Comparison of ENCODE assay signal across 8 cellular contexts in the genomic region with DNA sequence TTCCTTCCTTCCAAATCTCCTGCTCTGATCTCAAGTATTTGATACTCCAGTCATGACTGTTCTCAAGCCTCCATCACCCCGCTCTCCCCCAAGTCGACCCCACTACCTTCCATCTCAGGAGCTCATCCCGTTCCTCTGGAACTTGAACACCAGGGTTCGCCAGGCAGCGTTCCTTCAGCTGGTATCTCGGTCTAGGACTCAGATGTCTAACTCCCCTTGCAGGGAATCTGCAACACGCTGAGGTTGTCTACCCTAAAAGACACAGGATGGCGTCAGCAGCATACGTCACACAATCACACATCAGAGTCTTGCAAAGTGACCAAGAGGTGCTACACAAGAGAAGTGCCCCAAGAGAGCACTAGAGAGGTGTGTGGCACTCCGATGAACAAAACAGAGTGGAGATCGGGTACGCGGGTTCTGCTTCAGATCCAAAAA. TPM values are rescaled to one million over a fixed set of nuclear protein-coding genes. Genes with fewer than 3 reads are reported as not detected.
DNase-seq lines count a peak whose midpoint lies in the region; ATAC-seq and TF ChIP-seq lines count a peak whose summit lies in the region.

No MANE protein-coding gene starts in this region.

- H3K27me3 ChIP-seq in Panc1 (ENCODE audit: control insufficient read depth, insufficient read depth, low read length) (no peaks in the 10 kb centered on the region), gastroesophageal sphincter (no peaks in the 10 kb centered on the region), thyroid gland (no peaks in the 10 kb centered on the region)

- ATAC-seq in GM21390 (IDR thresholded peaks at IDR 0.05; ENCODE audit: unreplicated experiment) (peak; percentile 47), Panc1 (peak; percentile 80), gastroesophageal sphincter (peak; percentile 33), omental fat pad (ENCODE audit: low FRiP score) (peak; percentile 33)

- CTCF ChIA-PET in Panc1 (lab: Charles Lee): no interaction called here

- TF ChIP-seq CTCF in Panc1 (IDR thresholded peaks at IDR 0.05) (peak; percentile 17; the same call in 1 of the 2 replicates), gastroesophageal sphincter (IDR thresholded peaks at IDR 0.05) (no peak), omental fat pad (IDR thresholded peaks at IDR 0.05) (no peak), thyroid gland (IDR thresholded peaks at IDR 0.05) (no peak)

- H3K27ac ChIP-seq in Panc1 (ENCODE audit: low read length) (peak overlapping the region; percentile 93), gastroesophageal sphincter (peak overlapping the region; percentile 66 to 96 (median 94)), thyroid gland (peak overlapping the region; percentile 50 to 96 (median 95))

- H3K9me3 ChIP-seq in Panc1 (ENCODE audit: control insufficient read depth, insufficient read depth, low read depth, low read length): peaks cover 28% of the 10 kb centered on the region; the same call in 1 of the 2 replicates
- H3K9me3 ChIP-seq in gastroesophageal sphincter: no peaks in the 10 kb centered on the region
- no peaks in the 10 kb centered on the region for H3K9me3 ChIP-seq in thyroid gland

- no peak for TF ChIP-seq EP300 in gastroesophageal sphincter (IDR thresholded peaks at IDR 0.05)

- H3K36me3 ChIP-seq in Panc1 (ENCODE audit: control insufficient read depth, insufficient read depth, low read length) (peaks cover 10% of the 10 kb centered on the region), gastroesophageal sphincter (peaks cover 0 to 20% of the 10 kb centered on the region in 2 donors), thyroid gland (peaks cover 0 to 3% of the 10 kb centered on the region in 2 donors)

- H3K4me1 ChIP-seq in Panc1 (ENCODE audit: control insufficient read depth, insufficient read depth, low read length): peaks cover 5% of the 10 kb centered on the region
- H3K4me1 ChIP-seq in gastroesophageal sphincter: peaks cover 8 to 33% (median 8%) of the 10 kb centered on the region in 3 donors
- peaks cover 12 to 15% of the 10 kb centered on the region in 2 donors for H3K4me1 ChIP-seq in thyroid gland

- peak; percentile 87 for DNase-seq in DMS 273 (lab: John Stamatoyannopoulos, UW; ENCODE audit: unreplicated experiment)
- peak in 63 of 76 experiments; percentile 32 to 83 (median 64) for DNase-seq in HUDEP-2 (lab: John Stamatoyannopoulos, UW; ENCODE audit: unreplicated experiment in 76 of 76)
- peak; percentile 85 for DNase-seq in Panc1 (ENCODE audit: low read depth, low spot score)
- DNase-seq in activated naive CD4-positive, alpha-beta T cell (lab: John Stamatoyannopoulos, UW): peak in 3 of 4 experiments; percentile 18 to 52 (median 28)
- peak; percentile 56 for DNase-seq in omental fat pad (ENCODE audit: low spot score)
- DNase-seq in thyroid gland: peak; percentile 65 to 70

- H3K4me3 ChIP-seq in Panc1 (ENCODE audit: low read depth in 2 of 2, low read length in 2 of 2): peak overlapping the region; percentile 91 to 92
- H3K4me3 ChIP-seq in gastroesophageal sphincter: peak overlapping the region; percentile 69 to 78
- peak overlapping the region; percentile 43 to 92 (median 63) for H3K4me3 ChIP-seq in thyroid gland (replicated peaks in 1 of 3)

- intact Hi-C loops in Panc1 (cut with micrococcal nuclease; ENCODE audit: unreplicated experiment): loop anchor here (5.0 to 10.0 kb wide), 3 partner anchors 140 to 297 kb away; no protein-coding TSS in a partner anchor
- intact Hi-C loops in thyroid gland (cut with DNase I): no loop called here

- no TSS peak for BruUV-seq in Panc1 (replicated peaks; lab: Mats Ljungman, UMichigan)

- 0 to 1% methylated on average over 6 to 12 of the region's 13 CpGs for WGBS in gastroesophageal sphincter (ENCODE audit: low coverage in 1 of 2), 2 donors
- 1 to 5% methylated on average over 11 to 13 of the region's 13 CpGs for WGBS in thyroid gland, 2 donors

- in situ Hi-C loops in Panc1 (cut with HindIII; ENCODE audit: low pct_unique_long_range_greater_than_20kb, low sequenced_read_pairs): no loop called here

- POLR2A ChIA-PET in Panc1 (lab: Charles Lee): no interaction called here

- TF ChIP-seq POLR2A in gastroesophageal sphincter (IDR thresholded peaks at IDR 0.05): no peak
- TF ChIP-seq POLR2A in thyroid gland (IDR thresholded peaks at IDR 0.05): no peak

RNA-seq across cellular contexts. Expression of a gene that starts 0.7 kb away (rescaled TPM):
- total RNA-seq in Panc1 (2021; ENCODE audit: unreplicated experiment) (7.8 TPM), gastroesophageal sphincter (1 to 10 TPM; 5.0 to 9.0 (median 8.5) TPM), omental fat pad (1 to 10 TPM; 2.5 to 9.3 (median 5.5) TPM), thyroid gland (10 to 100 TPM in 3 of 4 donors, 1 to 10 TPM in 1; 7.6 to 12.1 (median 10.9) TPM)
- 3.0 TPM for polyA plus RNA-seq in Panc1 (2012; ENCODE audit: insufficient read length)

Comparison
In these comparisons a context has a peak if more than half of its experiments do, and no peak if none do; other contexts are left out.
1. Peak in every context shown above with its lines: DNase-seq, ATAC-seq, H3K4me3 ChIP-seq and H3K27ac ChIP-seq.
2. DNase-seq: peak in every context shown above with its lines; median percentile 87 in DMS 273; 85 in Panc1; 68 in thyroid gland; 64 in HUDEP-2; 56 in omental fat pad; 28 in activated naive CD4-positive, alpha-beta T cell.